Comparison of ENCODE assay signal across 14 cellular contexts in genomic region chr6:139129284-139129683, GRCh38. TPM values are rescaled to one million over a fixed set of nuclear protein-coding genes. Genes with fewer than 3 reads are reported as not detected.
DNase-seq lines count a peak whose midpoint lies in the region; ATAC-seq lines count a peak whose summit lies in the region.
"Had no signal": no experiment of that assay in that cellular context is flagged by ENCODE, and none has a peak within 500 bp of the region (broad histone marks: within the 10 kb centered on the region; RNA-seq: fewer than 3 reads in every experiment).

No MANE protein-coding gene starts in this region.

- H3K4me1 Mint-ChIP-seq in CD4-positive, CD25-positive, alpha-beta regulatory T cell: peaks cover 23 to 82% (median 55%) of the 10 kb centered on the region in 4 donors
- H3K4me1 Mint-ChIP-seq in naive thymus-derived CD8-positive, alpha-beta T cell: peaks cover 44 to 88% (median 77%) of the 10 kb centered on the region in 4 donors

- no peak for DNase-seq in CD4-positive, CD25-positive, alpha-beta regulatory T cell
- DNase-seq in HT1080 (ENCODE audit: low read depth): peak; percentile 64
- peak; percentile 81 for DNase-seq in astrocyte of the hippocampus (ENCODE audit: low read depth, low spot score)
- DNase-seq in naive thymus-derived CD8-positive, alpha-beta T cell: no peak
- no peak for DNase-seq in activated CD8-positive, alpha-beta memory T cell treated with anti-CD3 and anti-CD28 coated beads for 24 hours
- DNase-seq in SW 1271 (lab: John Stamatoyannopoulos, UW): no peak
- no peak for DNase-seq in GDM1 (lab: John Stamatoyannopoulos, UW)
- DNase-seq: NCI-H1092, NCI-H345, PC-9, right lobe of liver had no signal

- no peaks in the 10 kb centered on the region for H3K9me3 ChIP-seq in CD4-positive, CD25-positive, alpha-beta regulatory T cell (ENCODE audit: control insufficient read depth in 2 of 2, low read length in 2 of 2)
- H3K9me3 ChIP-seq: right lobe of liver had no signal

- no peaks in the 10 kb centered on the region for H3K36me3 ChIP-seq in CD4-positive, CD25-positive, alpha-beta regulatory T cell (ENCODE audit: control insufficient read depth, insufficient read depth, low read length)
- H3K36me3 ChIP-seq: right lobe of liver had no signal

- H3K27ac ChIP-seq in CD4-positive, CD25-positive, alpha-beta regulatory T cell (ENCODE audit: insufficient read depth, low read length, poor library complexity, severe bottlenecking): no peak overlapping the region
- H3K27ac ChIP-seq: PC-9, right lobe of liver had no signal

- H3K9me3 Mint-ChIP-seq in CD4-positive, CD25-positive, alpha-beta regulatory T cell: peaks cover 0 to 3% (median 0%) of the 10 kb centered on the region in 7 donors
- H3K9me3 Mint-ChIP-seq in naive thymus-derived CD8-positive, alpha-beta T cell: no peaks in the 10 kb centered on the region
- H3K9me3 Mint-ChIP-seq: natural killer cell treated with Interleukin-12 subunit alpha and Interleukin-12 subunit beta and Interleukin-15 and Interleukin-18, amount 100 ng/mL, for 72 hours had no signal

- peak overlapping the region; percentile 12 to 83 (median 60) for H3K27ac Mint-ChIP-seq in CD4-positive, CD25-positive, alpha-beta regulatory T cell
- peak overlapping the region in 7 of 10 donors; percentile 53 to 96 (median 73) for H3K27ac Mint-ChIP-seq in naive thymus-derived CD8-positive, alpha-beta T cell

- H3K4me3 Mint-ChIP-seq in CD4-positive, CD25-positive, alpha-beta regulatory T cell: no peak overlapping the region
- H3K4me3 Mint-ChIP-seq in naive thymus-derived CD8-positive, alpha-beta T cell: no peak overlapping the region
- H3K4me3 Mint-ChIP-seq: natural killer cell treated with Interleukin-12 subunit alpha and Interleukin-12 subunit beta and Interleukin-15 and Interleukin-18, amount 100 ng/mL, for 72 hours had no signal

- H3K27me3 Mint-ChIP-seq in CD4-positive, CD25-positive, alpha-beta regulatory T cell: peaks cover 4% of the 10 kb centered on the region
- no peaks in the 10 kb centered on the region for H3K27me3 Mint-ChIP-seq in naive thymus-derived CD8-positive, alpha-beta T cell
- H3K27me3 Mint-ChIP-seq: natural killer cell treated with Interleukin-12 subunit alpha and Interleukin-12 subunit beta and Interleukin-15 and Interleukin-18, amount 100 ng/mL, for 72 hours had no signal

- H3K36me3 Mint-ChIP-seq in CD4-positive, CD25-positive, alpha-beta regulatory T cell: peaks cover 4% of the 10 kb centered on the region
- H3K36me3 Mint-ChIP-seq in naive thymus-derived CD8-positive, alpha-beta T cell: no peaks in the 10 kb centered on the region
- H3K36me3 Mint-ChIP-seq: natural killer cell treated with Interleukin-12 subunit alpha and Interleukin-12 subunit beta and Interleukin-15 and Interleukin-18, amount 100 ng/mL, for 72 hours had no signal

- ATAC-seq in CD4-positive, CD25-positive, alpha-beta regulatory T cell (ENCODE audit: low read depth in 2 of 2): no peak
- no peak for ATAC-seq in naive thymus-derived CD8-positive, alpha-beta T cell
- no peak for ATAC-seq in GM19324 (IDR thresholded peaks at IDR 0.05; ENCODE audit: low FRiP score, unreplicated experiment)
- ATAC-seq: left lobe of liver; natural killer cell treated with Interleukin-12 subunit alpha and Interleukin-12 subunit beta and Interleukin-15 and Interleukin-18, amount 100 ng/mL, for 72 hours; right lobe of liver had no signal

- POLR2A ChIA-PET in naive thymus-derived CD8-positive, alpha-beta T cell (lab: Charles Lee): interaction anchor here (1.0 to 2.5 kb wide), 3 partner anchors 17 to 245 kb away, joined by 4 to 10 read pairs (median 7); partner anchors contain the start of gene CITED2

- H3K27me3 ChIP-seq in CD4-positive, CD25-positive, alpha-beta regulatory T cell (ENCODE audit: control insufficient read depth, insufficient read depth, low read length): no peaks in the 10 kb centered on the region
- H3K27me3 ChIP-seq: right lobe of liver had no signal

- no peak overlapping the region for H3K4me3 ChIP-seq in CD4-positive, CD25-positive, alpha-beta regulatory T cell (ENCODE audit: low read depth, low read length)
- H3K4me3 ChIP-seq: PC-9, right lobe of liver had no signal

- peaks cover 40% of the 10 kb centered on the region for H3K4me1 ChIP-seq in CD4-positive, CD25-positive, alpha-beta regulatory T cell (ENCODE audit: control insufficient read depth, insufficient read depth, low read length, poor library complexity, severe bottlenecking)
- H3K4me1 ChIP-seq: right lobe of liver had no signal

RNA-seq across cellular contexts. Expression of gene HECA, which starts 5.6 kb away (rescaled TPM):
- 165 TPM for total RNA-seq in CD4-positive, CD25-positive, alpha-beta regulatory T cell
- 1 to 10 TPM; 5.2 to 7.9 (median 6.3) TPM for polyA plus RNA-seq in CD4-positive, CD25-positive, alpha-beta regulatory T cell
- total RNA-seq in HT1080 (2014; rRNA removed; shearing (Covaris generic)): 6.3 and 7.4 TPM in 2 replicates
- polyA plus RNA-seq in HT1080 (2015; cell fraction: cytosol; rRNA removed): 8.0 and 11.0 TPM in 2 replicates
- polyA plus RNA-seq in HT1080 (2015; cell fraction: nucleus; rRNA removed): 5.6 and 6.0 TPM in 2 replicates
- total RNA-seq in naive thymus-derived CD8-positive, alpha-beta T cell: 100 to 1,000 TPM; 154 to 159 TPM
- 1 to 10 TPM; 4.6 to 8.5 (median 5.5) TPM for polyA plus RNA-seq in naive thymus-derived CD8-positive, alpha-beta T cell

Comparison
In these comparisons a context has a peak if more than half of its experiments do, and no peak if none do; other contexts are left out.
1. DNase-seq: peak in HT1080 (single experiment) and astrocyte of the hippocampus (single experiment); none in CD4-positive, CD25-positive, alpha-beta regulatory T cell (0 of 3), naive thymus-derived CD8-positive, alpha-beta T cell (0 of 10), activated CD8-positive, alpha-beta memory T cell treated with anti-CD3 and anti-CD28 coated beads for 24 hours (single experiment), SW 1271 (0 of 2) and GDM1 (single experiment).
2. RNA of gene HECA, which starts 5.6 kb away (total RNA-seq): 165 TPM in CD4-positive, CD25-positive, alpha-beta regulatory T cell (single experiment) and 154 to 159 TPM in naive thymus-derived CD8-positive, alpha-beta T cell; 6.3 to 7.4 TPM in HT1080; every median in the first group is over 10 times any median in the second.